Comparison of ENCODE assay signal across 24 cellular contexts in genomic region chr1:68087184-68087583, GRCh38. TPM values are rescaled to one million over a fixed set of nuclear protein-coding genes. Genes with fewer than 3 reads are reported as not detected.
"Had no signal": no experiment of that assay in that cellular context is flagged by ENCODE, and none has a peak within 500 bp of the region (broad histone marks: within the 10 kb centered on the region; RNA-seq: fewer than 3 reads in every experiment).

No MANE protein-coding gene starts in this region.

- ATAC-seq: activated naive CD4-positive, alpha-beta T cell treated with anti-CD3 and anti-CD28 coated beads, Interleukin-2, amount 50 U/mL, for 72 hours; foreskin keratinocyte; left lung; stimulated activated naive CD8-positive, alpha-beta T cell treated with anti-CD3 and anti-CD28 coated beads, Interleukin-15, Interleukin-2, amounts not matched to agents 100 U/mL and 50 U/mL, for 24 hours had no signal

- H3K4me1 ChIP-seq: adrenal gland, foreskin keratinocyte, left lung, right atrium auricular region, transverse colon, vagina had no signal

- H3K27me3 ChIP-seq: adrenal gland, cardiac muscle cell, foreskin keratinocyte, left lung, right atrium auricular region, transverse colon, vagina had no signal

- H3K36me3 ChIP-seq: adrenal gland, cardiac muscle cell, left lung, right atrium auricular region, transverse colon, vagina had no signal

- H3K9me3 ChIP-seq: adrenal gland, right atrium auricular region, transverse colon, vagina had no signal

- H3K4me3 ChIP-seq: adrenal gland, cardiac muscle cell, left lung, right atrium auricular region, transverse colon, vagina had no signal

- H3K27ac ChIP-seq: adrenal gland, cardiac muscle cell, foreskin keratinocyte, left lung, right atrium auricular region, transverse colon, vagina had no signal

- DNase-seq: activated CD4-positive, alpha-beta T cell treated with anti-CD3 and anti-CD28 coated beads, Interleukin-2, amount 10 ng/mL, durations not matched to agents 24 days and 14 days; activated CD4-positive, CD25-positive, alpha-beta regulatory T cell; activated CD8-positive, alpha-beta memory T cell treated with anti-CD3 and anti-CD28 coated beads, Interleukin-2, amount 50 U/mL, for 4 hours; activated effector memory CD4-positive, alpha-beta T cell treated with Interleukin-2 at 50 U/mL for 16 hours; activated T-cell treated with anti-CD3 and anti-CD28 coated beads, Interleukin-2, amount 50 U/mL, for 48 hours; adrenal gland; effector memory CD4-positive, alpha-beta T cell; foreskin keratinocyte; glutamatergic neuron; hypothalamus; left lung; mammary epithelial cell; midbrain; stimulated activated CD4-positive, alpha-beta T cell treated with anti-CD3 and anti-CD28 coated beads, Interleukin-12 subunit alpha, Interleukin-12 subunit beta, amount 100 ng/mL, for 4 hours; stimulated activated CD4-positive, alpha-beta T cell treated with anti-CD3 and anti-CD28 coated beads, Interleukin-1b, Interleukin-23, amount 100 ng/mL, for 48 hours; stimulated activated naive CD8-positive, alpha-beta T cell treated with anti-CD3 and anti-CD28 coated beads, Interleukin-15, Interleukin-2, amounts not matched to agents 100 U/mL and 50 U/mL, for 24 hours; substantia nigra; T-helper 1 cell; T-helper 9 cell; transverse colon had no signal

RNA-seq across cellular contexts. Expression of gene DIRAS3, which starts 36.8 kb away (rescaled TPM):
- total RNA-seq: activated CD4-positive, alpha-beta T cell treated with anti-CD3 and anti-CD28 coated beads, Interleukin-2, amount 10 ng/mL, durations not matched to agents 24 days and 14 days; activated naive CD4-positive, alpha-beta T cell treated with anti-CD3 and anti-CD28 coated beads, Interleukin-2, amount 50 U/mL, for 72 hours had no signal
